13 cellular contexts compared by ENCODE assay signal in the genomic region with DNA sequence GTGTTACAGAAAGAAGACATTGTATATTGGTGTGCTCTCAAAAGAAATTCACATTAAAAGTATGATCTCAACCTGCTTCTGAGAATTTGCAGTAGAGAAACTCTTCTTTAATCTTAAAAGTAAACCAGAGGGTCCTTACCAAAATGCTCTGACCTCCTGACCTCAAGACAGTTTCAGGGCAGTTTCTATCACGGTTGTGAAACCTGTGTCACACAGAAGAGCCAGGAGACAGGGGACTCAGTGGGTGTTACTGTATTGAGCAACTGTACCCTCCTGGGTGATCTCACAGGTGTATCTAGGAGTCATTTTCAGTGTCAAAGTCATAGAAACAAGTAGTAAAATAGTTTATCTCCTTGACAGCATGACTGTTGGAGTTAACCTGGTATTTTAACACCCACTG.
DNase-seq lines count a peak whose midpoint lies in the region; ATAC-seq and TF ChIP-seq lines count a peak whose summit lies in the region.
"Had no signal": no experiment of that assay in that cellular context is flagged by ENCODE, and none has a peak within 500 bp of the region (broad histone marks: within the 10 kb centered on the region; RNA-seq: fewer than 3 reads in every experiment).

No MANE protein-coding gene starts in this region.

- H3K36me3 Mint-ChIP-seq in activated CD8-positive, alpha-beta T cell treated with anti-CD3 and anti-CD28 coated beads for 36 hours (ENCODE audit: low read depth), result no peaks in the 10 kb centered on the region
- no peaks in the 10 kb centered on the region for H3K36me3 Mint-ChIP-seq in activated CD8-positive, alpha-beta T cell treated with anti-CD3 and anti-CD28 coated beads, Interleukin-2, amount 10 ng/mL, durations not matched to agents 7 days and 5 days (ENCODE audit: low read depth)
- H3K36me3 Mint-ChIP-seq in WTC11 (peaks cover 19% of the 10 kb centered on the region), MCF 10A (ENCODE audit: insufficient read depth, unreplicated experiment) (no peaks in the 10 kb centered on the region)
- H3K36me3 Mint-ChIP-seq: activated CD8-positive, alpha-beta memory T cell treated with anti-CD3 and anti-CD28 coated beads, Interleukin-2, amount 10 ng/mL, durations not matched to agents 7 days and 5 days had no signal

- ATAC-seq in activated CD8-positive, alpha-beta T cell treated with anti-CD3 and anti-CD28 coated beads for 36 hours, result peak; percentile 74
- ATAC-seq in activated CD8-positive, alpha-beta T cell treated with anti-CD3 and anti-CD28 coated beads, Interleukin-2, amount 10 ng/mL, durations not matched to agents 7 days and 5 days, result no peak
- ATAC-seq in GM21390 (IDR thresholded peaks at IDR 0.05; ENCODE audit: unreplicated experiment) (peak; percentile 98), HG03025 (IDR thresholded peaks at IDR 0.05; ENCODE audit: low FRiP score, unreplicated experiment) (peak; percentile 98), WTC11 (no peak)
- ATAC-seq: A549; activated CD8-positive, alpha-beta memory T cell treated with anti-CD3 and anti-CD28 coated beads, Interleukin-2, amount 10 ng/mL, durations not matched to agents 7 days and 5 days; HepG2 had no signal

- no peaks in the 10 kb centered on the region for H3K9me3 Mint-ChIP-seq in activated CD8-positive, alpha-beta T cell treated with anti-CD3 and anti-CD28 coated beads for 36 hours
- no peaks in the 10 kb centered on the region for H3K9me3 Mint-ChIP-seq in activated CD8-positive, alpha-beta T cell treated with anti-CD3 and anti-CD28 coated beads, Interleukin-2, amount 10 ng/mL, durations not matched to agents 7 days and 5 days (ENCODE audit: insufficient read depth)
- H3K9me3 Mint-ChIP-seq in WTC11 (peaks cover 24% of the 10 kb centered on the region), MCF 10A (ENCODE audit: unreplicated experiment) (no peaks in the 10 kb centered on the region)
- H3K9me3 Mint-ChIP-seq: memory B cell had no signal

- no peak overlapping the region for H3K27ac Mint-ChIP-seq in activated CD8-positive, alpha-beta T cell treated with anti-CD3 and anti-CD28 coated beads for 36 hours
- no peak overlapping the region for H3K27ac Mint-ChIP-seq in activated CD8-positive, alpha-beta T cell treated with anti-CD3 and anti-CD28 coated beads, Interleukin-2, amount 10 ng/mL, durations not matched to agents 7 days and 5 days
- peak overlapping the region; percentile 32; the same call in 1 of the 2 replicates for H3K27ac Mint-ChIP-seq in WTC11
- H3K27ac Mint-ChIP-seq in MCF 10A (ENCODE audit: low read depth, unreplicated experiment), result no peak overlapping the region
- H3K27ac Mint-ChIP-seq: activated CD8-positive, alpha-beta memory T cell treated with anti-CD3 and anti-CD28 coated beads, Interleukin-2, amount 10 ng/mL, durations not matched to agents 7 days and 5 days; memory B cell had no signal

- peaks cover 3% of the 10 kb centered on the region for H3K4me1 Mint-ChIP-seq in activated CD8-positive, alpha-beta T cell treated with anti-CD3 and anti-CD28 coated beads for 36 hours (ENCODE audit: low read depth)
- peaks cover 3% of the 10 kb centered on the region for H3K4me1 Mint-ChIP-seq in activated CD8-positive, alpha-beta T cell treated with anti-CD3 and anti-CD28 coated beads, Interleukin-2, amount 10 ng/mL, durations not matched to agents 7 days and 5 days (ENCODE audit: low read depth)
- H3K4me1 Mint-ChIP-seq in WTC11, result peaks cover 61% of the 10 kb centered on the region
- H3K4me1 Mint-ChIP-seq in MCF 10A (ENCODE audit: insufficient read depth, unreplicated experiment), result no peaks in the 10 kb centered on the region
- H3K4me1 Mint-ChIP-seq: memory B cell had no signal

- H3K27me3 Mint-ChIP-seq in activated CD8-positive, alpha-beta T cell treated with anti-CD3 and anti-CD28 coated beads for 36 hours, result peaks cover 5% of the 10 kb centered on the region
- peaks cover 8% of the 10 kb centered on the region for H3K27me3 Mint-ChIP-seq in activated CD8-positive, alpha-beta T cell treated with anti-CD3 and anti-CD28 coated beads, Interleukin-2, amount 10 ng/mL, durations not matched to agents 7 days and 5 days (ENCODE audit: low read depth)
- no peaks in the 10 kb centered on the region for H3K27me3 Mint-ChIP-seq in WTC11 (ENCODE audit: low read depth)
- H3K27me3 Mint-ChIP-seq in MCF 10A (ENCODE audit: insufficient read depth, unreplicated experiment), result no peaks in the 10 kb centered on the region

- no peak for TF ChIP-seq CTCF in activated CD8-positive, alpha-beta T cell treated with anti-CD3 and anti-CD28 coated beads for 36 hours (IDR thresholded peaks at IDR 0.05)
- no peak for TF ChIP-seq CTCF in WTC11 (IDR thresholded peaks at IDR 0.05)
- TF ChIP-seq CTCF in MCF 10A (IDR thresholded peaks at IDR 0.05; ENCODE audit: unreplicated experiment), result no peak

- intact Hi-C loops in activated CD8-positive, alpha-beta T cell treated with anti-CD3 and anti-CD28 coated beads for 36 hours (cut with micrococcal nuclease), result no loop called here
- intact Hi-C loops in MCF 10A (cut with micrococcal nuclease), result no loop called here

- POLR2A ChIA-PET in activated CD8-positive, alpha-beta T cell treated with anti-CD3 and anti-CD28 coated beads for 36 hours (lab: Charles Lee), result no interaction called here
- POLR2A ChIA-PET in activated CD8-positive, alpha-beta T cell treated with anti-CD3 and anti-CD28 coated beads, Interleukin-2, amount 10 ng/mL, durations not matched to agents 7 days and 5 days (lab: Charles Lee), result no interaction called here
- POLR2A ChIA-PET in WTC11 (lab: Charles Lee) (no interaction called here), MCF 10A (lab: Yijun Ruan, JAX) (no interaction called here)

- no TSS peak for BruUV-seq in MCF 10A (replicated peaks; lab: Mats Ljungman, UMichigan)

- no peak overlapping the region for H3K4me3 Mint-ChIP-seq in activated CD8-positive, alpha-beta T cell treated with anti-CD3 and anti-CD28 coated beads for 36 hours
- H3K4me3 Mint-ChIP-seq in activated CD8-positive, alpha-beta T cell treated with anti-CD3 and anti-CD28 coated beads, Interleukin-2, amount 10 ng/mL, durations not matched to agents 7 days and 5 days, result no peak overlapping the region
- no peak overlapping the region for H3K4me3 Mint-ChIP-seq in WTC11
- H3K4me3 Mint-ChIP-seq in MCF 10A (ENCODE audit: unreplicated experiment), result no peak overlapping the region
- H3K4me3 Mint-ChIP-seq: activated CD8-positive, alpha-beta memory T cell treated with anti-CD3 and anti-CD28 coated beads, Interleukin-2, amount 10 ng/mL, durations not matched to agents 7 days and 5 days; memory B cell had no signal

- CTCF ChIA-PET in activated CD8-positive, alpha-beta T cell treated with anti-CD3 and anti-CD28 coated beads for 36 hours (lab: Charles Lee), result no interaction called here
- CTCF ChIA-PET in activated CD8-positive, alpha-beta T cell treated with anti-CD3 and anti-CD28 coated beads, Interleukin-2, amount 10 ng/mL, durations not matched to agents 7 days and 5 days (lab: Charles Lee), result no interaction called here
- CTCF ChIA-PET in WTC11 (lab: Charles Lee) (no interaction called here), MCF 10A (lab: Yijun Ruan, JAX) (no interaction called here)

- DNase-seq in activated CD8-positive, alpha-beta T cell treated with anti-CD3 and anti-CD28 coated beads for 36 hours, result peak; percentile 10
- no peak for DNase-seq in activated CD8-positive, alpha-beta T cell treated with anti-CD3 and anti-CD28 coated beads, Interleukin-2, amount 10 ng/mL, durations not matched to agents 7 days and 5 days
- DNase-seq in WTC11 (ENCODE audit: low spot score), result no peak
- no peak for DNase-seq in MCF 10A (ENCODE audit: unreplicated experiment)
- DNase-seq in anterior cingulate cortex (lab: John Stamatoyannopoulos, UW), result no peak
- no peak for DNase-seq in NCI-H345 (lab: John Stamatoyannopoulos, UW)
- DNase-seq: activated CD8-positive, alpha-beta memory T cell treated with anti-CD3 and anti-CD28 coated beads, Interleukin-2, amount 10 ng/mL, durations not matched to agents 7 days and 5 days; NCI-H2081 had no signal

TF ChIP-seq in WTC11, 78 proteins besides CTCF, POLR2A, EP300 and RAD21 (continues in another document):
- TF ChIP-seq, protein P1, sequence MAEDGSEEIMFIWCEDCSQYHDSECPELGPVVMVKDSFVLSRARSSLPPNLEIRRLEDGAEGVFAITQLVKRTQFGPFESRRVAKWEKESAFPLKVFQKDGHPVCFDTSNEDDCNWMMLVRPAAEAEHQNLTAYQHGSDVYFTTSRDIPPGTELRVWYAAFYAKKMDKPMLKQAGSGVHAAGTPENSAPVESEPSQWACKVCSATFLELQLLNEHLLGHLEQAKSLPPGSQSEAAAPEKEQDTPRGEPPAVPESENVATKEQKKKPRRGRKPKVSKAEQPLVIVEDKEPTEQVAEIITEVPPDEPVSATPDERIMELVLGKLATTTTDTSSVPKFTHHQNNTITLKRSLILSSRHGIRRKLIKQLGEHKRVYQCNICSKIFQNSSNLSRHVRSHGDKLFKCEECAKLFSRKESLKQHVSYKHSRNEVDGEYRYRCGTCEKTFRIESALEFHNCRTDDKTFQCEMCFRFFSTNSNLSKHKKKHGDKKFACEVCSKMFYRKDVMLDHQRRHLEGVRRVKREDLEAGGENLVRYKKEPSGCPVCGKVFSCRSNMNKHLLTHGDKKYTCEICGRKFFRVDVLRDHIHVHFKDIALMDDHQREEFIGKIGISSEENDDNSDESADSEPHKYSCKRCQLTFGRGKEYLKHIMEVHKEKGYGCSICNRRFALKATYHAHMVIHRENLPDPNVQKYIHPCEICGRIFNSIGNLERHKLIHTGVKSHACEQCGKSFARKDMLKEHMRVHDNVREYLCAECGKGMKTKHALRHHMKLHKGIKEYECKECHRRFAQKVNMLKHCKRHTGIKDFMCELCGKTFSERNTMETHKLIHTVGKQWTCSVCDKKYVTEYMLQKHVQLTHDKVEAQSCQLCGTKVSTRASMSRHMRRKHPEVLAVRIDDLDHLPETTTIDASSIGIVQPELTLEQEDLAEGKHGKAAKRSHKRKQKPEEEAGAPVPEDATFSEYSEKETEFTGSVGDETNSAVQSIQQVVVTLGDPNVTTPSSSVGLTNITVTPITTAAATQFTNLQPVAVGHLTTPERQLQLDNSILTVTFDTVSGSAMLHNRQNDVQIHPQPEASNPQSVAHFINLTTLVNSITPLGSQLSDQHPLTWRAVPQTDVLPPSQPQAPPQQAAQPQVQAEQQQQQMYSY (CRISPR knock-in tag; IDR thresholded peaks at IDR 0.05), result no peak
- TF ChIP-seq, protein P2, sequence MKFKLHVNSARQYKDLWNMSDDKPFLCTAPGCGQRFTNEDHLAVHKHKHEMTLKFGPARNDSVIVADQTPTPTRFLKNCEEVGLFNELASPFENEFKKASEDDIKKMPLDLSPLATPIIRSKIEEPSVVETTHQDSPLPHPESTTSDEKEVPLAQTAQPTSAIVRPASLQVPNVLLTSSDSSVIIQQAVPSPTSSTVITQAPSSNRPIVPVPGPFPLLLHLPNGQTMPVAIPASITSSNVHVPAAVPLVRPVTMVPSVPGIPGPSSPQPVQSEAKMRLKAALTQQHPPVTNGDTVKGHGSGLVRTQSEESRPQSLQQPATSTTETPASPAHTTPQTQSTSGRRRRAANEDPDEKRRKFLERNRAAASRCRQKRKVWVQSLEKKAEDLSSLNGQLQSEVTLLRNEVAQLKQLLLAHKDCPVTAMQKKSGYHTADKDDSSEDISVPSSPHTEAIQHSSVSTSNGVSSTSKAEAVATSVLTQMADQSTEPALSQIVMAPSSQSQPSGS (CRISPR knock-in tag; IDR thresholded peaks at IDR 0.05; ENCODE audit: borderline replicate concordance, low read depth), result no peak

Comparison
In these comparisons a context has a peak if more than half of its experiments do, and no peak if none do; other contexts are left out.
1. ATAC-seq: peak in activated CD8-positive, alpha-beta T cell treated with anti-CD3 and anti-CD28 coated beads for 36 hours (single experiment), GM21390 (single experiment) and HG03025 (single experiment); none in activated CD8-positive, alpha-beta T cell treated with anti-CD3 and anti-CD28 coated beads, Interleukin-2, amount 10 ng/mL, durations not matched to agents 7 days and 5 days (single experiment) and WTC11 (single experiment).